In genomic region chr3:141109761-141110160, GRCh38 we compare ENCODE assay signal across 17 cellular contexts. TPM values are rescaled to one million over a fixed set of nuclear protein-coding genes. Genes with fewer than 3 reads are reported as not detected.
DNase-seq lines count a peak whose midpoint lies in the region; ATAC-seq and TF ChIP-seq lines count a peak whose summit lies in the region.
"Had no signal": no experiment of that assay in that cellular context is flagged by ENCODE, and none has a peak within 500 bp of the region (broad histone marks: within the 10 kb centered on the region; RNA-seq: fewer than 3 reads in every experiment).

No MANE protein-coding gene starts in this region.

- ATAC-seq in left cardiac atrium (peak; percentile 89 to 90), thoracic aorta (ENCODE audit: insufficient number of reproducible peaks, low FRiP score, low read depth) (no peak), HG03354 (IDR thresholded peaks at IDR 0.05; ENCODE audit: poor library complexity, severe bottlenecking, unreplicated experiment) (no peak), GM19455 (IDR thresholded peaks at IDR 0.05; ENCODE audit: unreplicated experiment) (no peak)

- peak in 2 of 3 experiments; percentile 56 to 85 for DNase-seq in NCI-H1417 (lab: John Stamatoyannopoulos, UW)
- no peak for DNase-seq in NCI-H1417 treated with DMSO at 0.1 percent for 48 hours (lab: John Stamatoyannopoulos, UW)
- peak; percentile 18 to 30 for DNase-seq in SHP77 (lab: John Stamatoyannopoulos, UW)
- DNase-seq in left cardiac atrium, result peak; percentile 33
- DNase-seq in thoracic aorta (ENCODE audit: low spot score), result no peak
- DNase-seq in germinal center (ENCODE audit: low spot score), result no peak
- DNase-seq: activated naive CD8-positive, alpha-beta T cell treated with anti-CD3 and anti-CD28 coated beads, Interleukin-2, amount 10 ng/mL, durations not matched to agents 7 days and 5 days; central memory CD4-positive, alpha-beta T cell; DMS79 treated with DMSO at 0.1 percent for 48 hours; foreskin melanocyte; MG63; NCI-H226; Peyer's patch had no signal

- no peaks in the 10 kb centered on the region for H3K9me3 ChIP-seq in thoracic aorta
- H3K9me3 ChIP-seq: Peyer's patch had no signal

- intact Hi-C loops in left cardiac atrium (cut with DNase I), result loop anchor here (5.0 to 10.0 kb wide), 3 partner anchors 55 to 105 kb away; partner anchors contain the start of gene SPSB4 (in 1 of the 2)

- no peaks in the 10 kb centered on the region for H3K27me3 ChIP-seq in thoracic aorta (replicated peaks; ENCODE audit: insufficient read depth)
- H3K27me3 ChIP-seq: MG63, Peyer's patch had no signal

- no peaks in the 10 kb centered on the region for H3K36me3 ChIP-seq in thoracic aorta
- H3K36me3 ChIP-seq: MG63, Peyer's patch had no signal

- H3K4me1 ChIP-seq in thoracic aorta (ENCODE audit: control insufficient read depth in 1 of 2, low read depth in 2 of 2), result peaks cover 0 to 35% of the 10 kb centered on the region in 2 donors
- H3K4me1 ChIP-seq: Peyer's patch had no signal

- no peak overlapping the region for H3K4me3 ChIP-seq in thoracic aorta
- H3K4me3 ChIP-seq: MG63, Peyer's patch had no signal

- peak overlapping the region; percentile 74 to 81 for H3K27ac ChIP-seq in thoracic aorta
- H3K27ac ChIP-seq: parathyroid adenoma, Peyer's patch had no signal

- no peak for TF ChIP-seq CTCF in thoracic aorta (IDR thresholded peaks at IDR 0.05)

RNA-seq across cellular contexts. Expression of gene SPSB4, which starts 58.6 kb away (rescaled TPM):
- total RNA-seq in left cardiac atrium, result 1 to 10 TPM; 3.0 to 6.9 TPM
- total RNA-seq in thoracic aorta, result 1 to 10 TPM in 1 of 2 donors, under 1 TPM in 1; 0.41 to 1.1 TPM
- total RNA-seq: activated naive CD8-positive, alpha-beta T cell treated with anti-CD3 and anti-CD28 coated beads, Interleukin-2, amount 10 ng/mL, durations not matched to agents 7 days and 5 days; T-helper 2 cell treated with Interferon-gamma antibody and Interleukin-4, amounts not matched to agents 100 ng/mL and 5 ng/mL, for 36 hours had no signal

Comparison
In these comparisons a context has a peak if more than half of its experiments do, and no peak if none do; other contexts are left out.
1. DNase-seq: peak in NCI-H1417 (2 of 3), SHP77 (2 of 2) and left cardiac atrium (single experiment); none in NCI-H1417 treated with DMSO at 0.1 percent for 48 hours (single experiment), thoracic aorta (single experiment) and germinal center (single experiment).
2. ATAC-seq: peak in left cardiac atrium (2 of 2); none in thoracic aorta (single experiment), HG03354 (single experiment) and GM19455 (single experiment).